9 cellular contexts compared by ENCODE assay signal in genomic region chr7:73681031-73681430, GRCh38. TPM values are rescaled to one million over a fixed set of nuclear protein-coding genes. Genes with fewer than 3 reads are reported as not detected.
DNase-seq lines count a peak whose midpoint lies in the region; ATAC-seq and TF ChIP-seq lines count a peak whose summit lies in the region.
"Had no signal": no experiment of that assay in that cellular context is flagged by ENCODE, and none has a peak within 500 bp of the region (broad histone marks: within the 10 kb centered on the region; RNA-seq: fewer than 3 reads in every experiment).

No MANE protein-coding gene starts in this region.

- no peaks in the 10 kb centered on the region for H3K27me3 Mint-ChIP-seq in activated CD8-positive, alpha-beta T cell treated with anti-CD3 and anti-CD28 coated beads, Interleukin-2, amount 10 ng/mL, durations not matched to agents 7 days and 5 days (ENCODE audit: low read depth)

- H3K4me1 Mint-ChIP-seq in activated CD8-positive, alpha-beta T cell treated with anti-CD3 and anti-CD28 coated beads, Interleukin-2, amount 10 ng/mL, durations not matched to agents 7 days and 5 days (ENCODE audit: low read depth): peaks cover 39% of the 10 kb centered on the region

- H3K79me2 ChIP-seq in hepatocyte: peaks cover 64% of the 10 kb centered on the region

- H3K27me3 ChIP-seq in left ventricle myocardium inferior (ENCODE audit: low read depth) (no peaks in the 10 kb centered on the region), hepatocyte (no peaks in the 10 kb centered on the region), testis (no peaks in the 10 kb centered on the region)

- peaks cover 6% of the 10 kb centered on the region for H3K36me3 ChIP-seq in left ventricle myocardium inferior
- H3K36me3 ChIP-seq in hepatocyte (replicated peaks; ENCODE audit: insufficient read depth, low read depth): no peaks in the 10 kb centered on the region
- no peaks in the 10 kb centered on the region for H3K36me3 ChIP-seq in testis (ENCODE audit: low read depth, missing control alignments)

- no peak for ATAC-seq in Right ventricle myocardium superior (ENCODE audit: poor library complexity)
- no peak for ATAC-seq in activated CD8-positive, alpha-beta T cell treated with anti-CD3 and anti-CD28 coated beads, Interleukin-2, amount 10 ng/mL, durations not matched to agents 7 days and 5 days

- no peak overlapping the region for H2AFZ ChIP-seq in hepatocyte

- peak overlapping the region; percentile 50 for H3K27ac Mint-ChIP-seq in activated CD8-positive, alpha-beta T cell treated with anti-CD3 and anti-CD28 coated beads, Interleukin-2, amount 10 ng/mL, durations not matched to agents 7 days and 5 days

- no peaks in the 10 kb centered on the region for H3K9me3 ChIP-seq in left ventricle myocardium inferior (replicated peaks)
- no peaks in the 10 kb centered on the region for H3K9me3 ChIP-seq in hepatocyte (ENCODE audit: low read depth)
- H3K9me3 ChIP-seq in testis: no peaks in the 10 kb centered on the region

- no peaks in the 10 kb centered on the region for H3K9me2 ChIP-seq in hepatocyte (replicated peaks; ENCODE audit: insufficient read depth)

- POLR2A ChIA-PET in activated CD8-positive, alpha-beta T cell treated with anti-CD3 and anti-CD28 coated beads, Interleukin-2, amount 10 ng/mL, durations not matched to agents 7 days and 5 days (lab: Charles Lee): no interaction called here

- peak overlapping the region; percentile 93 for H3K27ac ChIP-seq in left ventricle myocardium inferior (replicated peaks)
- H3K27ac ChIP-seq in hepatocyte: no peak overlapping the region
- H3K27ac ChIP-seq in testis: peak overlapping the region; percentile 70 to 83

- H3K36me3 Mint-ChIP-seq in activated CD8-positive, alpha-beta T cell treated with anti-CD3 and anti-CD28 coated beads, Interleukin-2, amount 10 ng/mL, durations not matched to agents 7 days and 5 days (ENCODE audit: low read depth): peaks cover 27% of the 10 kb centered on the region

- TF ChIP-seq CTCF in left ventricle myocardium inferior (IDR thresholded peaks at IDR 0.05; ENCODE audit: borderline replicate concordance) (no peak), hepatocyte (IDR thresholded peaks at IDR 0.05; ENCODE audit: poor library complexity) (no peak), testis (IDR thresholded peaks at IDR 0.05) (no peak)

- H3K4me2 ChIP-seq in hepatocyte: peak overlapping the region; percentile 97

- H3K4me1 ChIP-seq in left ventricle myocardium inferior: peaks cover 75% of the 10 kb centered on the region
- H3K4me1 ChIP-seq in hepatocyte (ENCODE audit: insufficient read depth): peaks cover 17% of the 10 kb centered on the region
- H3K4me1 ChIP-seq in testis: peaks cover 44% of the 10 kb centered on the region

- peak overlapping the region; percentile 86 for H3K4me3 Mint-ChIP-seq in activated CD8-positive, alpha-beta T cell treated with anti-CD3 and anti-CD28 coated beads, Interleukin-2, amount 10 ng/mL, durations not matched to agents 7 days and 5 days

- H3K4me3 ChIP-seq in left ventricle myocardium inferior: peak overlapping the region; percentile 100
- H3K4me3 ChIP-seq in hepatocyte: no peak overlapping the region
- H3K4me3 ChIP-seq in testis: no peak overlapping the region

- CTCF ChIA-PET in activated CD8-positive, alpha-beta T cell treated with anti-CD3 and anti-CD28 coated beads, Interleukin-2, amount 10 ng/mL, durations not matched to agents 7 days and 5 days (lab: Charles Lee): interaction anchor here (0.6 kb wide), 1 partner anchor 96 kb away, joined by 3 read pairs; no protein-coding TSS in a partner anchor

- DNase-seq in left ventricle myocardium inferior (no peak), Right ventricle myocardium superior (no peak), hepatocyte (ENCODE audit: low spot score) (no peak), testis (no peak), NCI-H345 (lab: John Stamatoyannopoulos, UW) (no peak), G401 (ENCODE audit: low spot score) (no peak), AML-193 (lab: John Stamatoyannopoulos, UW) (no peak)
- no peak for DNase-seq in activated CD8-positive, alpha-beta T cell treated with anti-CD3 and anti-CD28 coated beads, Interleukin-2, amount 10 ng/mL, durations not matched to agents 7 days and 5 days
- DNase-seq: SIG-M5 had no signal

- in situ Hi-C loops in G401 (cut with HindIII; ENCODE audit: low sequenced_read_pairs): no loop called here

- H3K9me3 Mint-ChIP-seq in activated CD8-positive, alpha-beta T cell treated with anti-CD3 and anti-CD28 coated beads, Interleukin-2, amount 10 ng/mL, durations not matched to agents 7 days and 5 days (ENCODE audit: insufficient read depth): no peaks in the 10 kb centered on the region

- intact Hi-C loops in left ventricle myocardium inferior (cut with micrococcal nuclease) (no loop called here), Right ventricle myocardium superior (cut with DNase I) (no loop called here), testis (cut with DNase I; ENCODE audit: low total_unique reads) (no loop called here)

- H4K20me1 ChIP-seq in hepatocyte (ENCODE audit: insufficient read depth, poor library complexity, severe bottlenecking): peaks cover 5% of the 10 kb centered on the region

- 78% methylated on average over 8 of the region's 8 CpGs for WGBS in hepatocyte (ENCODE audit: low lambda C conversion rate, missing lambda C conversion rate)
- WGBS in testis, 2 donors: 65 to 73% methylated on average over 8 of the region's 8 CpGs

- no peak for TF ChIP-seq POLR2A in testis (IDR thresholded peaks at IDR 0.05)

RNA-seq across cellular contexts. Expression of gene DNAJC30, which starts 2.2 kb away (rescaled TPM):
- total RNA-seq in left ventricle myocardium inferior (14.0 TPM), Right ventricle myocardium superior (11.8 TPM), hepatocyte (3.0 and 4.7 TPM in 2 replicates), testis (10 to 100 TPM; 19.7 to 25.0 TPM)
- total RNA-seq in activated CD8-positive, alpha-beta T cell treated with anti-CD3 and anti-CD28 coated beads, Interleukin-2, amount 10 ng/mL, durations not matched to agents 7 days and 5 days: 1 to 10 TPM; 7.7 to 8.3 TPM
- polyA plus RNA-seq in hepatocyte (13.9 and 15.3 TPM in 2 replicates), testis (ENCODE audit: insufficient read depth, low read depth, low replicate concordance) (27.7 TPM)
- total RNA-seq in G401 (2014; rRNA removed; shearing (Covaris generic)): 12.4 and 19.6 TPM in 2 replicates

RNA-seq across cellular contexts. Expression of gene BUD23, which starts 2.4 kb away (rescaled TPM):
- 65.0 TPM for total RNA-seq in left ventricle myocardium inferior
- 74.8 TPM for total RNA-seq in Right ventricle myocardium superior
- total RNA-seq in activated CD8-positive, alpha-beta T cell treated with anti-CD3 and anti-CD28 coated beads, Interleukin-2, amount 10 ng/mL, durations not matched to agents 7 days and 5 days: 10 to 100 TPM; 57.3 to 60.9 TPM
- 35.9 and 44.3 TPM in 2 replicates for total RNA-seq in hepatocyte
- polyA plus RNA-seq in hepatocyte: 112 and 131 TPM in 2 replicates
- total RNA-seq in testis: 100 to 1,000 TPM; 241 to 252 TPM
- polyA plus RNA-seq in testis (ENCODE audit: insufficient read depth, low read depth, low replicate concordance): 231 TPM
- total RNA-seq in G401 (2014; rRNA removed; shearing (Covaris generic)): 203 and 204 TPM in 2 replicates

RNA-seq across cellular contexts. Expression of gene VPS37D, which starts 13.4 kb away (rescaled TPM):
- 3.1 TPM for total RNA-seq in left ventricle myocardium inferior
- 2.7 TPM for total RNA-seq in Right ventricle myocardium superior
- under 1 TPM; 0.16 to 0.26 TPM for total RNA-seq in activated CD8-positive, alpha-beta T cell treated with anti-CD3 and anti-CD28 coated beads, Interleukin-2, amount 10 ng/mL, durations not matched to agents 7 days and 5 days
- total RNA-seq in hepatocyte: 4.3 and 5.6 TPM in 2 replicates
- polyA plus RNA-seq in hepatocyte: 7.5 and 9.5 TPM in 2 replicates
- 10 to 100 TPM; 15.0 to 24.8 TPM for total RNA-seq in testis
- polyA plus RNA-seq in testis (ENCODE audit: insufficient read depth, low read depth, low replicate concordance): 10.3 TPM
- 8.3 and 9.8 TPM in 2 replicates for total RNA-seq in G401 (2014; rRNA removed; shearing (Covaris generic))

RNA-seq across cellular contexts. Expression of gene STX1A, which starts 38.4 kb away (rescaled TPM):
- total RNA-seq in left ventricle myocardium inferior (2.9 TPM), Right ventricle myocardium superior (1.7 TPM), hepatocyte (22.8 and 23.7 TPM in 2 replicates), testis (10 to 100 TPM; 24.7 to 28.2 TPM)
- total RNA-seq in activated CD8-positive, alpha-beta T cell treated with anti-CD3 and anti-CD28 coated beads, Interleukin-2, amount 10 ng/mL, durations not matched to agents 7 days and 5 days: 10 to 100 TPM; 10.6 to 12.3 TPM
- polyA plus RNA-seq in hepatocyte (27.1 and 39.2 TPM in 2 replicates), testis (ENCODE audit: insufficient read depth, low read depth, low replicate concordance) (13.2 TPM)
- 2.5 and 6.5 TPM in 2 replicates for total RNA-seq in G401 (2014; rRNA removed; shearing (Covaris generic))

RNA-seq across cellular contexts. Expression of gene MLXIPL, which starts 56.7 kb away (rescaled TPM):
- total RNA-seq in left ventricle myocardium inferior: 0.41 TPM
- total RNA-seq in Right ventricle myocardium superior: 6.9 TPM
- not detected for total RNA-seq in activated CD8-positive, alpha-beta T cell treated with anti-CD3 and anti-CD28 coated beads, Interleukin-2, amount 10 ng/mL, durations not matched to agents 7 days and 5 days
- 20.9 and 21.7 TPM in 2 replicates for total RNA-seq in hepatocyte
- polyA plus RNA-seq in hepatocyte: 45.5 and 46.7 TPM in 2 replicates
- 100 to 1,000 TPM; 160 to 215 TPM for total RNA-seq in testis
- 34.2 TPM for polyA plus RNA-seq in testis (ENCODE audit: insufficient read depth, low read depth, low replicate concordance)
- not detected in 2 replicates for total RNA-seq in G401 (2014; rRNA removed; shearing (Covaris generic))
